Comparison of ENCODE assay signal across 9 cellular contexts in the genomic region with DNA sequence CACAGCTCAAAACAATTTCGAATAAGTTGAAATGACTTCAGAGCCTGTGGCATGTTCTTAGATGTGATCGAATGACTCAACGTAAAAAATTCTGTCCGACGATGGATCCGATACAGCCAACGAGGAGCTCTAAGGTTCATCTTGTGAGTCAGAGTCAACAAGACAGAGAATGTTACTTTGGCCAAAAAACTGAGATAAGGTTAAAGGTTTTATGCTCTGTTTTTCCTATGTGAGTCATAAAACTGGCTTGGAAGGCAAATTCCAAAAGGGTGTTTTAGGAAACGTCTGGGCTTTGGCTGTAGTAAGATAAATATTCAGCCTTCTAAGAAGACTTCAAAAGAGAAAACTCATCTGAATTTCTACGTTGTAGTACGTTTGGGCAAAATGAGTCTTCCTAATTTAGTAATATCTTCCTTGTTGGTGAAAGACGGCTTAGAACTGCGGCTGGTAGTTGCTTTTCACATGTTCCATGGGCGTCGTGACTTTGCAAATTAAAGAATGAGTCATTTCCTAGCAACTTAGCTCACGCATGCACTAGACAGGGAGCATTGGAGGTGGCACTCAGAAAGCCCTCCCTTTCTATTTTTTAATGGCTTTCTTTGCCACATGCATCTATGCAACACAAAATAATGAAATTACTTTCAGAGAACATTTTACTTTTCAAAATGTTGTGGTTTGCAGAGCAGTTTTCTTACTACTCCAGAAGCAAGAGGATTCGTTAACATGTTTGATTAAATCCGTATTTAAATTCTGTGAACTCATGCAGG. TPM values are rescaled to one million over a fixed set of nuclear protein-coding genes. Genes with fewer than 3 reads are reported as not detected.
A peak's percentile ranks its signal among the peaks of the same experiment; 100 is the strongest.
DNase-seq lines count a peak whose midpoint lies in the region; TF ChIP-seq lines count a peak whose summit lies in the region.
"Had no signal": no experiment of that assay in that cellular context is flagged by ENCODE, and none has a peak within 500 bp of the region (broad histone marks: within the 10 kb centered on the region; RNA-seq: fewer than 3 reads in every experiment).

No MANE protein-coding gene starts in this region.

- H2AK5ac ChIP-seq in neuronal stem cell (ENCODE audit: low read depth, low read length) = no peak overlapping the region

- no peak overlapping the region for H2BK12ac ChIP-seq in neuronal stem cell (ENCODE audit: low read length)

- peak; percentile 31 for DNase-seq in DMS53 (lab: John Stamatoyannopoulos, UW)
- DNase-seq in DMS53 treated with DMSO at 0.1 percent for 48 hours (lab: John Stamatoyannopoulos, UW; ENCODE audit: unreplicated experiment) = no peak
- DNase-seq in activated CD4-positive, alpha-beta T cell treated with anti-CD3 and anti-CD28 coated beads, Interleukin-2, amount 50 U/mL, for 1 hour = peak; percentile 23
- DNase-seq in epithelial cell of proximal tubule (ENCODE audit: low read depth) = peak; percentile 100
- no peak for DNase-seq in neuronal stem cell (ENCODE audit: low spot score)
- no peak for DNase-seq in thyroid gland
- no peak for DNase-seq in cerebellar nuclear complex (lab: John Stamatoyannopoulos, UW)

- no CpG with 5 or more reads among the region's 17 CpGs for WGBS in neuronal stem cell (ENCODE audit: extremely low coverage in 2 of 2, insufficient read length in 2 of 2, insufficient replicate concordance in 1 of 2), 2 donors
- 62 to 75% methylated on average over 17 of the region's 17 CpGs for WGBS in thyroid gland, 2 donors

- peaks cover 36% of the 10 kb centered on the region for H3K36me3 ChIP-seq in HUES6 (ENCODE audit: control insufficient read depth, insufficient read depth, low read length)
- peaks cover 0 to 5% of the 10 kb centered on the region in 2 donors for H3K36me3 ChIP-seq in neuronal stem cell (replicated peaks in 1 of 2; ENCODE audit: control insufficient read depth in 2 of 2, insufficient read depth in 2 of 2, low read length in 2 of 2)
- H3K36me3 ChIP-seq in thyroid gland = no peaks in the 10 kb centered on the region

- intact Hi-C loops in thyroid gland (cut with DNase I) = no loop called here

- no peak overlapping the region for H3K14ac ChIP-seq in neuronal stem cell (ENCODE audit: low read length)

- no peak overlapping the region for H3K4me2 ChIP-seq in neuronal stem cell (ENCODE audit: insufficient read depth, low read length, poor library complexity, severe bottlenecking)

- no peak overlapping the region for H3K18ac ChIP-seq in neuronal stem cell (ENCODE audit: low read length)

- H3K4me3 ChIP-seq in HUES6 (ENCODE audit: low read depth, low read length) (no peak overlapping the region; the same call in 1 of the 2 replicates), epithelial cell of proximal tubule (ENCODE audit: low read depth, low read length) (peak overlapping the region; percentile 15), neuronal stem cell (ENCODE audit: low read length in 2 of 2) (no peak overlapping the region), thyroid gland (replicated peaks in 1 of 3) (no peak overlapping the region)

- no peak overlapping the region for H4K8ac ChIP-seq in neuronal stem cell (ENCODE audit: low read depth, low read length)

- H2BK120ac ChIP-seq in neuronal stem cell (ENCODE audit: low read depth, low read length) = no peak overlapping the region

- H2BK15ac ChIP-seq in neuronal stem cell (ENCODE audit: low read length) = no peak overlapping the region

- H3K27me3 ChIP-seq in HUES6 (ENCODE audit: control insufficient read depth, insufficient read depth, low read length) (no peaks in the 10 kb centered on the region), neuronal stem cell (ENCODE audit: control insufficient read depth in 3 of 3, insufficient read depth in 3 of 3, low read depth in 1 of 3, low read length in 3 of 3) (no peaks in the 10 kb centered on the region), thyroid gland (no peaks in the 10 kb centered on the region)

- TF ChIP-seq CTCF in epithelial cell of proximal tubule (conservative IDR thresholded peaks at IDR 0.05; ENCODE audit: low read depth, low read length) = no peak
- no peak for TF ChIP-seq CTCF in thyroid gland (IDR thresholded peaks at IDR 0.05)

- no peaks in the 10 kb centered on the region for H3K79me1 ChIP-seq in neuronal stem cell (ENCODE audit: low read depth, low read length)

- no peak overlapping the region for H4K91ac ChIP-seq in neuronal stem cell (ENCODE audit: low read depth, low read length, poor library complexity)

- H3K4me1 ChIP-seq in HUES6 (ENCODE audit: control insufficient read depth, insufficient read depth, low read length) (peaks cover 42% of the 10 kb centered on the region), neuronal stem cell (ENCODE audit: control insufficient read depth in 2 of 2, insufficient read depth in 1 of 2, low read depth in 1 of 2, low read length in 2 of 2) (peaks cover 5 to 6% of the 10 kb centered on the region in 2 donors), thyroid gland (peaks cover 13 to 36% of the 10 kb centered on the region in 2 donors)

- H3K9me3 ChIP-seq in HUES6 (ENCODE audit: control insufficient read depth, insufficient read depth, low read depth, low read length) (no peaks in the 10 kb centered on the region), neuronal stem cell (replicated peaks in 1 of 2; ENCODE audit: control insufficient read depth in 2 of 2, insufficient read depth in 1 of 2, low read depth in 1 of 2, low read length in 2 of 2) (peaks cover 0 to 2% of the 10 kb centered on the region in 2 donors), thyroid gland (no peaks in the 10 kb centered on the region)

- H3K9ac ChIP-seq in HUES6 (ENCODE audit: low read length) (peak overlapping the region; percentile 69), neuronal stem cell (ENCODE audit: low read depth, low read length, poor library complexity) (no peak overlapping the region)

- no peak overlapping the region for H2BK5ac ChIP-seq in neuronal stem cell (ENCODE audit: low read length)

- TF ChIP-seq POLR2A in thyroid gland (IDR thresholded peaks at IDR 0.05) = no peak

- H3K4ac ChIP-seq in neuronal stem cell (ENCODE audit: low read length) = no peak overlapping the region

- H2AFZ ChIP-seq in neuronal stem cell (ENCODE audit: low read length) = peak overlapping the region; percentile 62

- no peak overlapping the region for H3K23ac ChIP-seq in neuronal stem cell (ENCODE audit: low read depth, low read length, poor library complexity)

- peak overlapping the region; percentile 83 for H3K27ac ChIP-seq in HUES6 (ENCODE audit: low read depth, low read length)
- H3K27ac ChIP-seq in neuronal stem cell (replicated peaks; ENCODE audit: low read length) = no peak overlapping the region
- H3K27ac ChIP-seq in thyroid gland = peak overlapping the region; percentile 22 to 66 (median 61)
- H3K27ac ChIP-seq: C4-2B had no signal

RNA-seq across cellular contexts. Expression of a gene that starts 28.2 kb away (rescaled TPM):
- total RNA-seq in epithelial cell of proximal tubule (377 and 402 TPM in 2 replicates), thyroid gland (100 to 1,000 TPM in 2 of 4 donors, 10 to 100 TPM in 2; 56.6 to 154 (median 115) TPM)
- polyA plus RNA-seq in neuronal stem cell (2013, experiment 1 of 2) = 21.1 TPM
- polyA plus RNA-seq in neuronal stem cell (2013, experiment 2 of 2) = 21.1 TPM

Comparison
In these comparisons a context has a peak if more than half of its experiments do, and no peak if none do; other contexts are left out.
1. DNase-seq: peak in DMS53 (single experiment), activated CD4-positive, alpha-beta T cell treated with anti-CD3 and anti-CD28 coated beads, Interleukin-2, amount 50 U/mL, for 1 hour (single experiment) and epithelial cell of proximal tubule (single experiment); none in DMS53 treated with DMSO at 0.1 percent for 48 hours (single experiment), neuronal stem cell (single experiment), thyroid gland (0 of 2) and cerebellar nuclear complex (0 of 2).